10 cellular contexts compared by ENCODE assay signal in the genomic region with DNA sequence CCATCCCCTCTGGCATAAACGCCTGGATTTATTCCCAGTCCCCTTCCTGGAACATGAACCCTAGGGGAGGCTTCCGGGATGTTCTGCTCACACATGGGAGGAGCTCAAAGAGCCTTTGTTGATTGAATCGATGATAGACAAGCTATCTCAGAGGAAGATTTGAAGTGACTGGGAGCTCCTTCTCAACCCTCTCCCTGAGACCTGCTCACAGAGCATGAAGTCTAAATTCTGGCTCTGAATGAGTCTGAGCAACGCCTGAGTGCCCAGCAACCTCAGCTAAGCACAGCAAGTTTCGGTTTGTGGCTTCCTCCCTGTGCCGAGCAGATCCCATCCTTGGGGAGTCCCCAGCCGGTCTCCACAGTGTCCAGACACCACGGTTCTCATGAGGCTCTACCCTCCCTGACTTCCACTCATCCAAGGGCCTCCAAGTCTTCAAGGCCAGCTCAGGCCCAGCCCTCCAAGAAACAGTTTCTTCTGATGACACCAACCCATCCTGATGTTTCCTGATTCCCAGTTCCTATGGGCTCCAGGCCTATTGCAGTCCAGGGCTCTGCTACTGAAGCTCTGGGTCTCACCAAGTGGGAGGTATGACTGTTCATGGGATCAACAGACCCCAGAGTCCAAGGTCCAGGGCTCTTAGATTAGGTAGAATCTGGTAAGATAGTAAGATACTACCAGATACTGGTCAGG.
A peak's percentile ranks its signal among the peaks of the same experiment; 100 is the strongest.
DNase-seq lines count a peak whose midpoint lies in the region; ATAC-seq, FAIRE-seq and TF ChIP-seq lines count a peak whose summit lies in the region.
"Had no signal": no experiment of that assay in that cellular context is flagged by ENCODE, and none has a peak within 500 bp of the region (broad histone marks: within the 10 kb centered on the region; RNA-seq: fewer than 3 reads in every experiment).

No MANE protein-coding gene starts in this region.

- no peak for TF ChIP-seq EP300 in HepG2 (IDR thresholded peaks at IDR 0.05; ENCODE audit: low read depth in 2 of 2, low read length in 2 of 2)
- TF ChIP-seq EP300 in HepG2 (CRISPR knock-in tag; IDR thresholded peaks at IDR 0.05; ENCODE audit: borderline replicate concordance), result no peak

- H3K27me3 ChIP-seq in HepG2 (ENCODE audit: control insufficient read depth in 1 of 2, insufficient read depth in 2 of 2, low read length in 2 of 2), result peaks cover 0 to 3% of the 10 kb centered on the region in 2 experiments; a peak in 3 of 5 replicates
- H3K27me3 ChIP-seq: MG63 had no signal

- 0% methylated on average over 4 of the region's 8 CpGs for WGBS in HepG2 (ENCODE audit: low lambda C conversion rate)

- no peaks in the 10 kb centered on the region for H3K36me3 Mint-ChIP-seq in activated CD4-positive, alpha-beta T cell treated with anti-CD3 and anti-CD28 coated beads, Interleukin-2, amount 10 ng/mL, durations not matched to agents 7 days and 5 days (ENCODE audit: low read depth)
- H3K36me3 Mint-ChIP-seq: activated naive CD8-positive, alpha-beta T cell had no signal

- H3K4me2 ChIP-seq in HepG2 (ENCODE audit: low read depth, low read length), result peak overlapping the region; percentile 63

- H3K9me3 ChIP-seq in HepG2 (ENCODE audit: low read length), result no peaks in the 10 kb centered on the region
- H3K9me3 ChIP-seq: MG63 had no signal

- H3K4me1 Mint-ChIP-seq in activated CD4-positive, alpha-beta T cell treated with anti-CD3 and anti-CD28 coated beads, Interleukin-2, amount 10 ng/mL, durations not matched to agents 7 days and 5 days, result peaks cover 5% of the 10 kb centered on the region

- no peak for TF ChIP-seq RAD21 in HepG2 (CRISPR knock-in tag; IDR thresholded peaks at IDR 0.05)

- peak overlapping the region; percentile 35; the same call in 1 of the 2 replicates for H3K9ac ChIP-seq in HepG2 (ENCODE audit: insufficient read depth, low read depth, low read length)

- peaks cover 27% of the 10 kb centered on the region for H3K4me1 ChIP-seq in HepG2 (ENCODE audit: insufficient read depth, low read length)

- no peak overlapping the region for H3K27ac ChIP-seq in HepG2 (ENCODE audit: extremely low read length, insufficient read depth, low read length)

- CTCF ChIA-PET in HepG2 (lab: Yijun Ruan, JAX; ENCODE audit: low intra/inter-chr PET ratio, low total read pairs), result no interaction called here
- CTCF ChIA-PET in activated CD4-positive, alpha-beta T cell treated with anti-CD3 and anti-CD28 coated beads, Interleukin-2, amount 10 ng/mL, durations not matched to agents 7 days and 5 days (lab: Charles Lee), result no interaction called here

- H3K27ac Mint-ChIP-seq in activated CD4-positive, alpha-beta T cell treated with anti-CD3 and anti-CD28 coated beads, Interleukin-2, amount 10 ng/mL, durations not matched to agents 7 days and 5 days, result no peak overlapping the region
- H3K27ac Mint-ChIP-seq: activated naive CD8-positive, alpha-beta T cell had no signal

- DNase-seq in HepG2 (ENCODE audit: low spot score) (peak; percentile 28), NCI-H1105 (lab: John Stamatoyannopoulos, UW) (no peak), NCI-H2196 treated with DMSO at 0.1 percent for 48 hours (lab: John Stamatoyannopoulos, UW; ENCODE audit: unreplicated experiment) (no peak), D341Med (ENCODE audit: low spot score) (no peak)
- DNase-seq in activated CD4-positive, alpha-beta T cell treated with anti-CD3 and anti-CD28 coated beads, Interleukin-2, amount 10 ng/mL, durations not matched to agents 7 days and 5 days, result no peak
- DNase-seq: MG63 had no signal

- peak overlapping the region; percentile 17 to 65 (median 34); a peak in 5 of 6 replicates for H3K4me3 ChIP-seq in HepG2 (replicated peaks in 1 of 3; ENCODE audit: insufficient read depth in 1 of 3, low read depth in 2 of 3, low read length in 3 of 3)
- H3K4me3 ChIP-seq: MG63 had no signal

- no peak for TF ChIP-seq POLR2A in HepG2 (IDR thresholded peaks at IDR 0.05; ENCODE audit: insufficient read depth in 1 of 2, low read depth in 2 of 2, low read length in 2 of 2)

- no peaks in the 10 kb centered on the region for H3K36me3 ChIP-seq in HepG2 (replicated peaks in 1 of 2; ENCODE audit: control insufficient read depth in 1 of 2, insufficient read depth in 2 of 2, low read length in 2 of 2)
- H3K36me3 ChIP-seq: MG63 had no signal

- H3K9me3 Mint-ChIP-seq in activated CD4-positive, alpha-beta T cell treated with anti-CD3 and anti-CD28 coated beads, Interleukin-2, amount 10 ng/mL, durations not matched to agents 7 days and 5 days, result peaks cover 3% of the 10 kb centered on the region

- H3K4me3 Mint-ChIP-seq in activated CD4-positive, alpha-beta T cell treated with anti-CD3 and anti-CD28 coated beads, Interleukin-2, amount 10 ng/mL, durations not matched to agents 7 days and 5 days, result no peak overlapping the region
- H3K4me3 Mint-ChIP-seq: activated naive CD8-positive, alpha-beta T cell had no signal

- FAIRE-seq in HepG2 (lab: Jason Lieb, UNC), result peak; percentile 21

- H3K79me2 ChIP-seq in HepG2 (ENCODE audit: insufficient read depth, low read length), result no peaks in the 10 kb centered on the region

- ATAC-seq in GM18520 (IDR thresholded peaks at IDR 0.05; ENCODE audit: unreplicated experiment) (peak; percentile 88), GM21529 (IDR thresholded peaks at IDR 0.05; ENCODE audit: unreplicated experiment) (peak; percentile 98), HG03432 (IDR thresholded peaks at IDR 0.05; ENCODE audit: unreplicated experiment) (peak; percentile 97), HepG2 (peak; percentile 65)

- no peak for TF ChIP-seq CTCF in HepG2 (CRISPR knock-in tag; IDR thresholded peaks at IDR 0.05)

- no peaks in the 10 kb centered on the region for H4K20me1 ChIP-seq in HepG2 (ENCODE audit: insufficient read depth, low read length)

- peak overlapping the region; percentile 82 for H2AFZ ChIP-seq in HepG2 (ENCODE audit: low read length)

- in situ Hi-C loops in HepG2 (cut with HindIII; ENCODE audit: extremely low pct_ligation_motif_present, low pct_unique_long_range_greater_than_20kb), result no loop called here

- no TSS peak for BruUV-seq in HepG2 (replicated peaks; lab: Mats Ljungman, UMichigan)

- POLR2A ChIA-PET in HepG2 (lab: Yijun Ruan, JAX), result interaction anchor here (1.0 to 1.4 kb wide), 3 partner anchors 8 to 24 kb away, joined by 3 to 8 read pairs (median 3); no protein-coding TSS in a partner anchor
- POLR2A ChIA-PET in activated CD4-positive, alpha-beta T cell treated with anti-CD3 and anti-CD28 coated beads, Interleukin-2, amount 10 ng/mL, durations not matched to agents 7 days and 5 days (lab: Charles Lee), result no interaction called here

- H3K27me3 Mint-ChIP-seq in activated CD4-positive, alpha-beta T cell treated with anti-CD3 and anti-CD28 coated beads, Interleukin-2, amount 10 ng/mL, durations not matched to agents 7 days and 5 days, result peaks cover 7% of the 10 kb centered on the region

- intact Hi-C loops in HepG2 (cut with micrococcal nuclease; ENCODE audit: unreplicated experiment), result no loop called here

TF ChIP-seq in HepG2, 621 proteins besides CTCF, POLR2A, EP300 and RAD21 (continues in another document):
- TF ChIP-seq, protein P1, sequence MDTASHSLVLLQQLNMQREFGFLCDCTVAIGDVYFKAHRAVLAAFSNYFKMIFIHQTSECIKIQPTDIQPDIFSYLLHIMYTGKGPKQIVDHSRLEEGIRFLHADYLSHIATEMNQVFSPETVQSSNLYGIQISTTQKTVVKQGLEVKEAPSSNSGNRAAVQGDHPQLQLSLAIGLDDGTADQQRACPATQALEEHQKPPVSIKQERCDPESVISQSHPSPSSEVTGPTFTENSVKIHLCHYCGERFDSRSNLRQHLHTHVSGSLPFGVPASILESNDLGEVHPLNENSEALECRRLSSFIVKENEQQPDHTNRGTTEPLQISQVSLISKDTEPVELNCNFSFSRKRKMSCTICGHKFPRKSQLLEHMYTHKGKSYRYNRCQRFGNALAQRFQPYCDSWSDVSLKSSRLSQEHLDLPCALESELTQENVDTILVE (CRISPR knock-in tag; IDR thresholded peaks at IDR 0.05), result no peak
- TF ChIP-seq, protein P2, sequence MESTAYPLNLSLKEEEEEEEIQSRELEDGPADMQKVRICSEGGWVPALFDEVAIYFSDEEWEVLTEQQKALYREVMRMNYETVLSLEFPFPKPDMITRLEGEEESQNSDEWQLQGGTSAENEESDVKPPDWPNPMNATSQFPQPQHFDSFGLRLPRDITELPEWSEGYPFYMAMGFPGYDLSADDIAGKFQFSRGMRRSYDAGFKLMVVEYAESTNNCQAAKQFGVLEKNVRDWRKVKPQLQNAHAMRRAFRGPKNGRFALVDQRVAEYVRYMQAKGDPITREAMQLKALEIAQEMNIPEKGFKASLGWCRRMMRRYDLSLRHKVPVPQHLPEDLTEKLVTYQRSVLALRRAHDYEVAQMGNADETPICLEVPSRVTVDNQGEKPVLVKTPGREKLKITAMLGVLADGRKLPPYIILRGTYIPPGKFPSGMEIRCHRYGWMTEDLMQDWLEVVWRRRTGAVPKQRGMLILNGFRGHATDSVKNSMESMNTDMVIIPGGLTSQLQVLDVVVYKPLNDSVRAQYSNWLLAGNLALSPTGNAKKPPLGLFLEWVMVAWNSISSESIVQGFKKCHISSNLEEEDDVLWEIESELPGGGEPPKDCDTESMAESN (CRISPR knock-in tag; conservative IDR thresholded peaks at IDR 0.05), result no peak
- TF ChIP-seq SUZ12 (IDR thresholded peaks at IDR 0.05; ENCODE audit: low read depth, low read length), result no peak
- TF ChIP-seq ZNF34 (CRISPR knock-in tag; IDR thresholded peaks at IDR 0.05; ENCODE audit: borderline replicate concordance), result no peak
- no peak for TF ChIP-seq PHB2 (IDR thresholded peaks at IDR 0.05; ENCODE audit: partially characterized antibody)
- TF ChIP-seq, protein P3, sequence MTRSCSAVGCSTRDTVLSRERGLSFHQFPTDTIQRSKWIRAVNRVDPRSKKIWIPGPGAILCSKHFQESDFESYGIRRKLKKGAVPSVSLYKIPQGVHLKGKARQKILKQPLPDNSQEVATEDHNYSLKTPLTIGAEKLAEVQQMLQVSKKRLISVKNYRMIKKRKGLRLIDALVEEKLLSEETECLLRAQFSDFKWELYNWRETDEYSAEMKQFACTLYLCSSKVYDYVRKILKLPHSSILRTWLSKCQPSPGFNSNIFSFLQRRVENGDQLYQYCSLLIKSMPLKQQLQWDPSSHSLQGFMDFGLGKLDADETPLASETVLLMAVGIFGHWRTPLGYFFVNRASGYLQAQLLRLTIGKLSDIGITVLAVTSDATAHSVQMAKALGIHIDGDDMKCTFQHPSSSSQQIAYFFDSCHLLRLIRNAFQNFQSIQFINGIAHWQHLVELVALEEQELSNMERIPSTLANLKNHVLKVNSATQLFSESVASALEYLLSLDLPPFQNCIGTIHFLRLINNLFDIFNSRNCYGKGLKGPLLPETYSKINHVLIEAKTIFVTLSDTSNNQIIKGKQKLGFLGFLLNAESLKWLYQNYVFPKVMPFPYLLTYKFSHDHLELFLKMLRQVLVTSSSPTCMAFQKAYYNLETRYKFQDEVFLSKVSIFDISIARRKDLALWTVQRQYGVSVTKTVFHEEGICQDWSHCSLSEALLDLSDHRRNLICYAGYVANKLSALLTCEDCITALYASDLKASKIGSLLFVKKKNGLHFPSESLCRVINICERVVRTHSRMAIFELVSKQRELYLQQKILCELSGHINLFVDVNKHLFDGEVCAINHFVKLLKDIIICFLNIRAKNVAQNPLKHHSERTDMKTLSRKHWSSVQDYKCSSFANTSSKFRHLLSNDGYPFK (CRISPR knock-in tag; IDR thresholded peaks at IDR 0.05; ENCODE audit: borderline replicate concordance), result no peak
- TF ChIP-seq MED8 (CRISPR knock-in tag; IDR thresholded peaks at IDR 0.05; ENCODE audit: insufficient replicate concordance), result no peak
